1 cellular context compared by ENCODE assay signal in the genomic region with DNA sequence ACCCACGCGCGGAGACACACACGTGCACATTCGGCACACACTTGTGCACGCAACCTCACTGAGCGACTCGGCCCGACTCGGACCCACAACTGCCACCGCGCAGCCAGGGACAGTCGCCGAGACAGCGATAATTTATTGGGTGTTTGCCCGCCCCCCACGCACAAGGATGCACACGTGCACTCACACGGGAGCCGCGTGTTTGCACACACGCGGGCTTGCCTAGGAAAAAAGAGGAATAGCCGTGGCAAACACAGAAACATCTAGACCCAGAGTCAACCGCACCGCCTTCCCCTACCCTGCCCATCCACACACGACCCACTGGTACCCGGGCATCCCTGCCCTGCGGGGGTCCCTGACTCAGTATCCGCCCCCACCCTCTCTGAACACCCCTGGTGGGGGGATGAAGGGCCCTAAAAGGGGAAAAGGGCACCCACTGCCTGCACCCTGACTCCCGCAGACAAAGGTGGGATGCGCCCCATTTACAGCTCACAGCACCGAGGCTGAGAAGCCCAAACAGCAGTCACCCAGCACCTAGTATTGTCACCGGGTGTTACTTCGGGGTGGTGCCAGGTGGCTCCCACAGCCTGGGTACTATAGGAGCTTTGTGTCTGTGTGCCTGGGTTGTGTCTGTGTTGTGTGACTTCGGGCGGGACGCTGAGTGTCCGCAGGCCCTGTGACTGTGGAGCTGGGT.
TF ChIP-seq lines count a peak whose summit lies in the region.

No MANE protein-coding gene starts in this region.

TF ChIP-seq in HepG2, 621 proteins besides CTCF, POLR2A, EP300 and RAD21:
- 0 out of 2 replicates have a peak, but pooled peaks have one; percentile 3 for TF ChIP-seq ZC3H13 (CRISPR knock-in tag; IDR thresholded peaks at IDR 0.05)
- TF ChIP-seq ZNF512B (CRISPR knock-in tag; IDR thresholded peaks at IDR 0.05; ENCODE audit: borderline replicate concordance): 0 out of 2 replicates have a peak, but pooled peaks have one; percentile 8
- peak; percentile 72; the same call in 1 of the 2 replicates for TF ChIP-seq ZBTB38 (CRISPR knock-in tag; IDR thresholded peaks at IDR 0.05)
- TF ChIP-seq ZNF629 (CRISPR knock-in tag; conservative IDR thresholded peaks at IDR 0.05): peak; percentile 90
- no peak for TF ChIP-seq PTBP1 (IDR thresholded peaks at IDR 0.05; ENCODE audit: low read depth, low read length, poor library complexity, severe bottlenecking)
- no peak for TF ChIP-seq ZNF20 (CRISPR knock-in tag; IDR thresholded peaks at IDR 0.05)
- TF ChIP-seq EED (CRISPR knock-in tag; IDR thresholded peaks at IDR 0.05): 0 out of 2 replicates have a peak, but pooled peaks have one; percentile 37
- TF ChIP-seq ZNF101 (CRISPR knock-in tag; IDR thresholded peaks at IDR 0.05; ENCODE audit: borderline replicate concordance, low read depth): no peak
- TF ChIP-seq FOXC1 (CRISPR knock-in tag; IDR thresholded peaks at IDR 0.05; ENCODE audit: borderline replicate concordance): 0 out of 2 replicates have a peak, but pooled peaks have one; percentile 26
- TF ChIP-seq, protein P1, sequence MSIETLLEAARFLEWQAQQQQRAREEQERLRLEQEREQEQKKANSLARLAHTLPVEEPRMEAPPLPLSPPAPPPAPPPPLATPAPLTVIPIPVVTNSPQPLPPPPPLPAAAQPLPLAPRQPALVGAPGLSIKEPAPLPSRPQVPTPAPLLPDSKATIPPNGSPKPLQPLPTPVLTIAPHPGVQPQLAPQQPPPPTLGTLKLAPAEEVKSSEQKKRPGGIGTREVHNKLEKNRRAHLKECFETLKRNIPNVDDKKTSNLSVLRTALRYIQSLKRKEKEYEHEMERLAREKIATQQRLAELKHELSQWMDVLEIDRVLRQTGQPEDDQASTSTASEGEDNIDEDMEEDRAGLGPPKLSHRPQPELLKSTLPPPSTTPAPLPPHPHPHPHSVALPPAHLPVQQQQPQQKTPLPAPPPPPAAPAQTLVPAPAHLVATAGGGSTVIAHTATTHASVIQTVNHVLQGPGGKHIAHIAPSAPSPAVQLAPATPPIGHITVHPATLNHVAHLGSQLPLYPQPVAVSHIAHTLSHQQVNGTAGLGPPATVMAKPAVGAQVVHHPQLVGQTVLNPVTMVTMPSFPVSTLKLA (IDR thresholded peaks at IDR 0.05): peak; percentile 82
- TF ChIP-seq HDAC1 (CRISPR knock-in tag; IDR thresholded peaks at IDR 0.05): peak; percentile 11; the same call in 1 of the 2 replicates
- TF ChIP-seq FOXA3 (CRISPR knock-in tag; IDR thresholded peaks at IDR 0.05): 0 out of 2 replicates have a peak, but pooled peaks have one; percentile 2
- TF ChIP-seq HNRNPL (IDR thresholded peaks at IDR 0.05; ENCODE audit: low read depth, low read length): peak; percentile 74; the same call in 1 of the 2 replicates
